ENCODE assay signal across 19 cellular contexts in the genomic region with DNA sequence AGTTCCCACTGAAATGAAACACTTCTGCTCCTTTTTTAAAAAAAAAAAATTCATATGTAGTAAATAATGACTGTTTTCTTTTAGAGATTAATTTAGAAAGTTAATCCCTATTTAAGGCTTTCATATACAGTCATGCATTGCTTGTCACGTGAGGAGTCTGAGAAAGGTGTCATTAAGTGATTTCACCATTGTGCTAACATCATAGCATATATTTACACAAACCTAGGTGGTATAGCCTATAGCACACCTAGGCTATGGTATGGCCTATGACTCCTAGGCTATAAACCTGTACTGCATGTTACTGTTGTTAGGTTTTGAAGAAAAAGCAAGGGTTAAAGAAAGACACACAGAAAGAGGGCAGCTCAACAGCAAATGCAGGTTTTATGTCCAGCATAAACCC. TPM values are rescaled to one million over a fixed set of nuclear protein-coding genes. Genes with fewer than 3 reads are reported as not detected.
"Had no signal": no experiment of that assay in that cellular context is flagged by ENCODE, and none has a peak within 500 bp of the region (broad histone marks: within the 10 kb centered on the region; RNA-seq: fewer than 3 reads in every experiment).

No MANE protein-coding gene starts in this region.

- H3K27ac Mint-ChIP-seq: activated B cell treated with CpG ODN at 0.5 μM for 24 hours had no signal

- DNase-seq: activated B cell treated with CpG ODN at 0.5 μM for 24 hours; activated gamma-delta T cell; adrenal gland; colonic mucosa; left lung; mammary epithelial cell; nucleus accumbens; stimulated activated CD4-positive, alpha-beta T cell treated with anti-CD3 and anti-CD28 coated beads, Interleukin-2, amount 100 ng/mL, for 48 hours; SW 1271; upper lobe of left lung had no signal

- ATAC-seq: left lung had no signal

- H3K9me3 Mint-ChIP-seq: activated B cell treated with CpG ODN at 0.5 μM for 24 hours; natural killer cell treated with Interleukin-12 subunit alpha and Interleukin-12 subunit beta and Interleukin-15 and Interleukin-18, amount 100 ng/mL, for 72 hours had no signal

RNA-seq across cellular contexts. Expression of a gene that starts 13.7 kb away (rescaled TPM):
- total RNA-seq: activated B cell treated with CpG ODN at 0.5 μM for 24 hours; adrenal gland; cardiac septum; esophagus muscularis mucosa; left lung; mammary epithelial cell; mononuclear cell; natural killer cell treated with Interleukin-12 subunit alpha and Interleukin-12 subunit beta and Interleukin-15 and Interleukin-18, amount 100 ng/mL, for 72 hours; right atrium auricular region; SK-MEL-5; skeletal muscle tissue; suprapubic skin; T-helper 2 cell treated with Interferon-gamma antibody and Interleukin-4, amounts not matched to agents 100 ng/mL and 5 ng/mL, for 36 hours; upper lobe of left lung had no signal

RNA-seq across cellular contexts. Expression of a gene that starts 21.3 kb away (rescaled TPM):
- total RNA-seq: activated B cell treated with CpG ODN at 0.5 μM for 24 hours had no signal

RNA-seq across cellular contexts. Expression of a gene that starts 25.1 kb away (rescaled TPM):
- total RNA-seq: activated B cell treated with CpG ODN at 0.5 μM for 24 hours; cardiac septum; esophagus muscularis mucosa; left lung; mammary epithelial cell; mononuclear cell; natural killer cell treated with Interleukin-12 subunit alpha and Interleukin-12 subunit beta and Interleukin-15 and Interleukin-18, amount 100 ng/mL, for 72 hours; right atrium auricular region; SK-MEL-5; skeletal muscle tissue; suprapubic skin; T-helper 2 cell treated with Interferon-gamma antibody and Interleukin-4, amounts not matched to agents 100 ng/mL and 5 ng/mL, for 36 hours had no signal
